In the genomic region with DNA sequence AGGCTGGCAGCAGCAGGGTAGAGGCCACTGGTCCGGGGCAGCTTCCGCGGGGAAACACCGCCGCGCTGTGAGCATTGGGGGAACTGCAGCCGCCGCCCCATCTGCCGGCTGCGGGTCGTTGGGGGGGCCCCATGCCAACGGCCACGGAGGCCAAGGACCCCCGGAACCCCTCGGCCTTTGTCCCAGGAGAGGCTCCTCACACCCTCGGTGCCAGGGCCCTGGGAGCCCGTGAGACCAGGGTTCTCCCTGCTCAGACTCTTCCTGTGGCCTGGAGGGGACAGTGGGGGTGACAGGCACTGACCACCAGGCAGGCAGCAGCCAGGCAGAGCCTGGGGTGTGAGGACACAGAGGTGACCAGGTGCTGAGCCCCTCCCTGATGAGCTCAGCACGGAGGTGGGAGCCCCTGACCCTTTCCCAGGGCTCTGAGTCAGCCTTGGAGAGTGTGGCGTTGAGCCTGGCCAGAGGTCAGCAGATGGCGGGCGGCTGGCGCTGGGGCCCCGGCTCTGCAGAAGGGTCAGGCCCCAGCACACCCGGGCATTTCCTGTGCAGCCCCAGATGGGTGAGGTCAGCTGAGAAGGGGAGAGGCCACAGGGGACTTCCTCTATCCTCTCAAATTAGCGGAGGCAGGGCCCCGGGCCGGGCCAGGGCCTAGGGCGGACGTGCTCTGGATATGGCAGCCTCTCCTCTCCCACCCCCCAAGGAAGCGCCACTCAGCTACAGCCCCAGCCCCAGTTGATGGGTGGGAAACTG, we compare ENCODE assay signal across 1 cellular context.
TF ChIP-seq lines count a peak whose summit lies in the region.

No MANE protein-coding gene starts in this region.

TF ChIP-seq in HepG2, 621 proteins besides CTCF, POLR2A, EP300 and RAD21 (continued from another document and continues in another):
- no peak for TF ChIP-seq MLXIP (CRISPR knock-in tag; IDR thresholded peaks at IDR 0.05; ENCODE audit: borderline replicate concordance)
- TF ChIP-seq GABPB1 (CRISPR knock-in tag; IDR thresholded peaks at IDR 0.05): peak; percentile 56
- TF ChIP-seq RXRA (CRISPR knock-in tag; IDR thresholded peaks at IDR 0.05): peak; percentile 69; the same call in 1 of the 2 replicates
- peak; percentile 31; the same call in 1 of the 2 replicates for TF ChIP-seq GFI1 (CRISPR knock-in tag; IDR thresholded peaks at IDR 0.05; ENCODE audit: borderline replicate concordance)
- TF ChIP-seq, protein P1, sequence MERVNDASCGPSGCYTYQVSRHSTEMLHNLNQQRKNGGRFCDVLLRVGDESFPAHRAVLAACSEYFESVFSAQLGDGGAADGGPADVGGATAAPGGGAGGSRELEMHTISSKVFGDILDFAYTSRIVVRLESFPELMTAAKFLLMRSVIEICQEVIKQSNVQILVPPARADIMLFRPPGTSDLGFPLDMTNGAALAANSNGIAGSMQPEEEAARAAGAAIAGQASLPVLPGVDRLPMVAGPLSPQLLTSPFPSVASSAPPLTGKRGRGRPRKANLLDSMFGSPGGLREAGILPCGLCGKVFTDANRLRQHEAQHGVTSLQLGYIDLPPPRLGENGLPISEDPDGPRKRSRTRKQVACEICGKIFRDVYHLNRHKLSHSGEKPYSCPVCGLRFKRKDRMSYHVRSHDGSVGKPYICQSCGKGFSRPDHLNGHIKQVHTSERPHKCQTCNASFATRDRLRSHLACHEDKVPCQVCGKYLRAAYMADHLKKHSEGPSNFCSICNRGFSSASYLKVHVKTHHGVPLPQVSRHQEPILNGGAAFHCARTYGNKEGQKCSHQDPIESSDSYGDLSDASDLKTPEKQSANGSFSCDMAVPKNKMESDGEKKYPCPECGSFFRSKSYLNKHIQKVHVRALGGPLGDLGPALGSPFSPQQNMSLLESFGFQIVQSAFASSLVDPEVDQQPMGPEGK (CRISPR knock-in tag; IDR thresholded peaks at IDR 0.05): peak; percentile 81
- TF ChIP-seq ADNP (CRISPR knock-in tag; IDR thresholded peaks at IDR 0.05): no peak
- peak; percentile 75 for TF ChIP-seq ZSCAN25 (CRISPR knock-in tag; IDR thresholded peaks at IDR 0.05)
- TF ChIP-seq ZNF616 (CRISPR knock-in tag; IDR thresholded peaks at IDR 0.05; ENCODE audit: low read depth): 0 out of 2 replicates have a peak, but pooled peaks have one; percentile 64
- peak; percentile 57; the same call in 1 of the 2 replicates for TF ChIP-seq ZNF274 (CRISPR knock-in tag; IDR thresholded peaks at IDR 0.05)
- TF ChIP-seq, protein P2, sequence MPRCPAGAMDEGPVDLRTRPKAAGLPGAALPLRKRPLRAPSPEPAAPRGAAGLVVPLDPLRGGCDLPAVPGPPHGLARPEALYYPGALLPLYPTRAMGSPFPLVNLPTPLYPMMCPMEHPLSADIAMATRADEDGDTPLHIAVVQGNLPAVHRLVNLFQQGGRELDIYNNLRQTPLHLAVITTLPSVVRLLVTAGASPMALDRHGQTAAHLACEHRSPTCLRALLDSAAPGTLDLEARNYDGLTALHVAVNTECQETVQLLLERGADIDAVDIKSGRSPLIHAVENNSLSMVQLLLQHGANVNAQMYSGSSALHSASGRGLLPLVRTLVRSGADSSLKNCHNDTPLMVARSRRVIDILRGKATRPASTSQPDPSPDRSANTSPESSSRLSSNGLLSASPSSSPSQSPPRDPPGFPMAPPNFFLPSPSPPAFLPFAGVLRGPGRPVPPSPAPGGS (CRISPR knock-in tag; IDR thresholded peaks at IDR 0.05): 0 out of 2 replicates have a peak, but pooled peaks have one; percentile 25
- peak; percentile 89 for TF ChIP-seq RARA (CRISPR knock-in tag; IDR thresholded peaks at IDR 0.05)
- TF ChIP-seq, protein P3, sequence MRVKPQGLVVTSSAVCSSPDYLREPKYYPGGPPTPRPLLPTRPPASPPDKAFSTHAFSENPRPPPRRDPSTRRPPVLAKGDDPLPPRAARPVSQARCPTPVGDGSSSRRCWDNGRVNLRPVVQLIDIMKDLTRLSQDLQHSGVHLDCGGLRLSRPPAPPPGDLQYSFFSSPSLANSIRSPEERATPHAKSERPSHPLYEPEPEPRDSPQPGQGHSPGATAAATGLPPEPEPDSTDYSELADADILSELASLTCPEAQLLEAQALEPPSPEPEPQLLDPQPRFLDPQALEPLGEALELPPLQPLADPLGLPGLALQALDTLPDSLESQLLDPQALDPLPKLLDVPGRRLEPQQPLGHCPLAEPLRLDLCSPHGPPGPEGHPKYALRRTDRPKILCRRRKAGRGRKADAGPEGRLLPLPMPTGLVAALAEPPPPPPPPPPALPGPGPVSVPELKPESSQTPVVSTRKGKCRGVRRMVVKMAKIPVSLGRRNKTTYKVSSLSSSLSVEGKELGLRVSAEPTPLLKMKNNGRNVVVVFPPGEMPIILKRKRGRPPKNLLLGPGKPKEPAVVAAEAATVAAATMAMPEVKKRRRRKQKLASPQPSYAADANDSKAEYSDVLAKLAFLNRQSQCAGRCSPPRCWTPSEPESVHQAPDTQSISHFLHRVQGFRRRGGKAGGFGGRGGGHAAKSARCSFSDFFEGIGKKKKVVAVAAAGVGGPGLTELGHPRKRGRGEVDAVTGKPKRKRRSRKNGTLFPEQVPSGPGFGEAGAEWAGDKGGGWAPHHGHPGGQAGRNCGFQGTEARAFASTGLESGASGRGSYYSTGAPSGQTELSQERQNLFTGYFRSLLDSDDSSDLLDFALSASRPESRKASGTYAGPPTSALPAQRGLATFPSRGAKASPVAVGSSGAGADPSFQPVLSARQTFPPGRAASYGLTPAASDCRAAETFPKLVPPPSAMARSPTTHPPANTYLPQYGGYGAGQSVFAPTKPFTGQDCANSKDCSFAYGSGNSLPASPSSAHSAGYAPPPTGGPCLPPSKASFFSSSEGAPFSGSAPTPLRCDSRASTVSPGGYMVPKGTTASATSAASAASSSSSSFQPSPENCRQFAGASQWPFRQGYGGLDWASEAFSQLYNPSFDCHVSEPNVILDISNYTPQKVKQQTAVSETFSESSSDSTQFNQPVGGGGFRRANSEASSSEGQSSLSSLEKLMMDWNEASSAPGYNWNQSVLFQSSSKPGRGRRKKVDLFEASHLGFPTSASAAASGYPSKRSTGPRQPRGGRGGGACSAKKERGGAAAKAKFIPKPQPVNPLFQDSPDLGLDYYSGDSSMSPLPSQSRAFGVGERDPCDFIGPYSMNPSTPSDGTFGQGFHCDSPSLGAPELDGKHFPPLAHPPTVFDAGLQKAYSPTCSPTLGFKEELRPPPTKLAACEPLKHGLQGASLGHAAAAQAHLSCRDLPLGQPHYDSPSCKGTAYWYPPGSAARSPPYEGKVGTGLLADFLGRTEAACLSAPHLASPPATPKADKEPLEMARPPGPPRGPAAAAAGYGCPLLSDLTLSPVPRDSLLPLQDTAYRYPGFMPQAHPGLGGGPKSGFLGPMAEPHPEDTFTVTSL (CRISPR knock-in tag; IDR thresholded peaks at IDR 0.05; ENCODE audit: borderline replicate concordance): peak; percentile 57; the same call in 1 of the 2 replicates
- TF ChIP-seq STAG1 (CRISPR knock-in tag; IDR thresholded peaks at IDR 0.05): peak; percentile 79
- no peak for TF ChIP-seq GABPA (IDR thresholded peaks at IDR 0.05; ENCODE audit: low read depth, low read length)
- TF ChIP-seq GABPA (CRISPR knock-in tag; IDR thresholded peaks at IDR 0.05; ENCODE audit: low read depth): peak; percentile 59
- TF ChIP-seq GATA4 (IDR thresholded peaks at IDR 0.05; ENCODE audit: borderline replicate concordance, low read depth): 0 out of 2 replicates have a peak, but pooled peaks have one; percentile 21
- TF ChIP-seq WIZ (CRISPR knock-in tag; IDR thresholded peaks at IDR 0.05): 0 out of 2 replicates have a peak, but pooled peaks have one; percentile 24
- TF ChIP-seq HOXA3 (CRISPR knock-in tag; IDR thresholded peaks at IDR 0.05): peak; percentile 58; the same call in 1 of the 2 replicates
- peak; percentile 62; the same call in 1 of the 2 replicates for TF ChIP-seq NR2C2 (CRISPR knock-in tag; IDR thresholded peaks at IDR 0.05; ENCODE audit: borderline replicate concordance)
- TF ChIP-seq RBFOX2 (IDR thresholded peaks at IDR 0.05; ENCODE audit: low read depth, low read length): peak; percentile 67
- TF ChIP-seq AHR (CRISPR knock-in tag; IDR thresholded peaks at IDR 0.05): no peak
- TF ChIP-seq ZNF337 (CRISPR knock-in tag; IDR thresholded peaks at IDR 0.05; ENCODE audit: borderline replicate concordance, low read depth): no peak
- TF ChIP-seq ZNF230 (CRISPR knock-in tag; IDR thresholded peaks at IDR 0.05): 0 out of 2 replicates have a peak, but pooled peaks have one; percentile 48
- peak; percentile 52; the same call in 1 of the 2 replicates for TF ChIP-seq SMAD1 (CRISPR knock-in tag; IDR thresholded peaks at IDR 0.05; ENCODE audit: borderline replicate concordance, low read depth)
- TF ChIP-seq MEF2D (CRISPR knock-in tag; IDR thresholded peaks at IDR 0.05): peak; percentile 86
- TF ChIP-seq, protein P4, sequence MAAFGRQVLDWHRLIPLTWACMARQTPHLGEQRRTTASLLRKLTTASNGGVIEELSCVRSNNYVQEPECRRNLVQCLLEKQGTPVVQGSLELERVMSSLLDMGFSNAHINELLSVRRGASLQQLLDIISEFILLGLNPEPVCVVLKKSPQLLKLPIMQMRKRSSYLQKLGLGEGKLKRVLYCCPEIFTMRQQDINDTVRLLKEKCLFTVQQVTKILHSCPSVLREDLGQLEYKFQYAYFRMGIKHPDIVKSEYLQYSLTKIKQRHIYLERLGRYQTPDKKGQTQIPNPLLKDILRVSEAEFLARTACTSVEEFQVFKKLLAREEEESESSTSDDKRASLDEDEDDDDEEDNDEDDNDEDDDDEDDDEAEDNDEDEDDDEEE (CRISPR knock-in tag; IDR thresholded peaks at IDR 0.05): peak; percentile 23; the same call in 1 of the 2 replicates
- TF ChIP-seq GTF3A (CRISPR knock-in tag; conservative IDR thresholded peaks at IDR 0.05): no peak
- no peak for TF ChIP-seq ZNF34 (CRISPR knock-in tag; IDR thresholded peaks at IDR 0.05; ENCODE audit: borderline replicate concordance)
- TF ChIP-seq HDAC1 (CRISPR knock-in tag; IDR thresholded peaks at IDR 0.05): peak; percentile 76
- no peak for TF ChIP-seq TRIM24 (CRISPR knock-in tag; IDR thresholded peaks at IDR 0.05)
- peak; percentile 43; the same call in 1 of the 2 replicates for TF ChIP-seq IKZF5 (CRISPR knock-in tag; IDR thresholded peaks at IDR 0.05)
- no peak for TF ChIP-seq KLF13 (CRISPR knock-in tag; IDR thresholded peaks at IDR 0.05)
- TF ChIP-seq ZNF124 (CRISPR knock-in tag; IDR thresholded peaks at IDR 0.05): 0 out of 2 replicates have a peak, but pooled peaks have one; percentile 18
- TF ChIP-seq, protein P5, sequence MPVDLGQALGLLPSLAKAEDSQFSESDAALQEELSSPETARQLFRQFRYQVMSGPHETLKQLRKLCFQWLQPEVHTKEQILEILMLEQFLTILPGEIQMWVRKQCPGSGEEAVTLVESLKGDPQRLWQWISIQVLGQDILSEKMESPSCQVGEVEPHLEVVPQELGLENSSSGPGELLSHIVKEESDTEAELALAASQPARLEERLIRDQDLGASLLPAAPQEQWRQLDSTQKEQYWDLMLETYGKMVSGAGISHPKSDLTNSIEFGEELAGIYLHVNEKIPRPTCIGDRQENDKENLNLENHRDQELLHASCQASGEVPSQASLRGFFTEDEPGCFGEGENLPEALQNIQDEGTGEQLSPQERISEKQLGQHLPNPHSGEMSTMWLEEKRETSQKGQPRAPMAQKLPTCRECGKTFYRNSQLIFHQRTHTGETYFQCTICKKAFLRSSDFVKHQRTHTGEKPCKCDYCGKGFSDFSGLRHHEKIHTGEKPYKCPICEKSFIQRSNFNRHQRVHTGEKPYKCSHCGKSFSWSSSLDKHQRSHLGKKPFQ (CRISPR knock-in tag; IDR thresholded peaks at IDR 0.05; ENCODE audit: insufficient replicate concordance): peak; percentile 99
- 0 out of 2 replicates have a peak, but pooled peaks have one; percentile 34 for TF ChIP-seq ZNF362 (CRISPR knock-in tag; IDR thresholded peaks at IDR 0.05; ENCODE audit: borderline replicate concordance)
- peak; percentile 72; the same call in 1 of the 2 replicates for TF ChIP-seq ZC3H13 (CRISPR knock-in tag; IDR thresholded peaks at IDR 0.05)
- TF ChIP-seq, protein P6, sequence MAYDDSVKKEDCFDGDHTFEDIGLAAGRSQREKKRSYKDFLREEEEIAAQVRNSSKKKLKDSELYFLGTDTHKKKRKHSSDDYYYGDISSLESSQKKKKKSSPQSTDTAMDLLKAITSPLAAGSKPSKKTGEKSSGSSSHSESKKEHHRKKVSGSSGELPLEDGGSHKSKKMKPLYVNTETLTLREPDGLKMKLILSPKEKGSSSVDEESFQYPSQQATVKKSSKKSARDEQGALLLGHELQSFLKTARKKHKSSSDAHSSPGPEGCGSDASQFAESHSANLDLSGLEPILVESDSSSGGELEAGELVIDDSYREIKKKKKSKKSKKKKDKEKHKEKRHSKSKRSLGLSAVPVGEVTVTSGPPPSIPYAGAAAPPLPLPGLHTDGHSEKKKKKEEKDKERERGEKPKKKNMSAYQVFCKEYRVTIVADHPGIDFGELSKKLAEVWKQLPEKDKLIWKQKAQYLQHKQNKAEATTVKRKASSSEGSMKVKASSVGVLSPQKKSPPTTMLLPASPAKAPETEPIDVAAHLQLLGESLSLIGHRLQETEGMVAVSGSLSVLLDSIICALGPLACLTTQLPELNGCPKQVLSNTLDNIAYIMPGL (CRISPR knock-in tag; IDR thresholded peaks at IDR 0.05; ENCODE audit: borderline replicate concordance in 1 of 2, low read depth in 1 of 2): peak; percentile 45 to 70; a peak in 2 of 4 replicates
